9 cellular contexts compared by ENCODE assay signal in genomic region chr20:47262365-47263013, GRCh38.
DNase-seq lines count a peak whose midpoint lies in the region; ATAC-seq and TF ChIP-seq lines count a peak whose summit lies in the region.
"Had no signal": no experiment of that assay in that cellular context is flagged by ENCODE, and none has a peak within 500 bp of the region (broad histone marks: within the 10 kb centered on the region; RNA-seq: fewer than 3 reads in every experiment).

No MANE protein-coding gene starts in this region.

- no peaks in the 10 kb centered on the region for H3K27me3 Mint-ChIP-seq in Calu3 (ENCODE audit: unreplicated experiment)

- H3K4me3 Mint-ChIP-seq in Calu3 (ENCODE audit: low read depth, unreplicated experiment), result no peak overlapping the region
- H3K4me3 Mint-ChIP-seq: activated T-helper 1 cell treated with anti-CD3 and anti-CD28 coated beads, Interleukin-12 subunit alpha, Interleukin-12 subunit beta, Interleukin-2, Interleukin-4 antibody, amounts not matched to agents 30 ng/mL and 10 ng/mL and 1 ng/mL, durations not matched to agents 14 hours and 24 hours and 36 hours had no signal

- H3K9ac ChIP-seq in BLaER1, result peak overlapping the region; percentile 91
- no peak overlapping the region for H3K9ac ChIP-seq in SK-N-SH

- POLR2A ChIA-PET in SK-N-SH (lab: Yijun Ruan, JAX), result no interaction called here

- CTCF ChIA-PET in SK-N-SH (lab: Yijun Ruan, JAX) (interaction anchor here (1.2 to 4.6 kb wide), 5 partner anchors 11 to 121 kb away, joined by 3 to 38 read pairs (median 9); no protein-coding TSS in a partner anchor), Calu3 (lab: Charles Lee) (no interaction called here)

- H3K9me2 ChIP-seq in SK-N-SH, result no peaks in the 10 kb centered on the region

- H3K27ac Mint-ChIP-seq in Calu3 (ENCODE audit: unreplicated experiment), result no peak overlapping the region
- H3K27ac Mint-ChIP-seq: activated T-helper 1 cell treated with anti-CD3 and anti-CD28 coated beads, Interleukin-12 subunit alpha, Interleukin-12 subunit beta, Interleukin-2, Interleukin-4 antibody, amounts not matched to agents 30 ng/mL and 10 ng/mL and 1 ng/mL, durations not matched to agents 14 hours and 24 hours and 36 hours had no signal

- TF ChIP-seq EP300 in SK-N-SH (IDR thresholded peaks at IDR 0.05; ENCODE audit: borderline replicate concordance in 1 of 2, low read depth in 1 of 2, low read length in 1 of 2), result peak in 1 of 2 experiments; percentile 78; a peak in 1 of 4 replicates

- ATAC-seq in HG03442 (IDR thresholded peaks at IDR 0.05; ENCODE audit: unreplicated experiment), result peak; percentile 33

- intact Hi-C loops in Calu3 (cut with micrococcal nuclease; ENCODE audit: unreplicated experiment), result no loop called here

- H3K27ac ChIP-seq in BLaER1 (peak overlapping the region; percentile 96), SK-N-SH (ENCODE audit: low read depth in 2 of 2, low read length in 1 of 2) (peak overlapping the region in 1 of 2 experiments; percentile 94; a peak in 3 of 4 replicates)

- no peak overlapping the region for H2AFZ ChIP-seq in SK-N-SH (ENCODE audit: low read depth)

- DNase-seq in GM19240 (ENCODE audit: insufficient read length, low spot score) (peak; percentile 55), SK-N-SH (peak; percentile 51), Calu3 (no peak), COR-L47 (lab: John Stamatoyannopoulos, UW) (no peak)
- DNase-seq in NK-92 treated with Interleukin-12 subunit alpha and Interleukin-12 subunit beta, amount 100 ng/mL, for 24 hours (lab: John Stamatoyannopoulos, UW), result no peak
- DNase-seq in stimulated activated CD4-positive, alpha-beta T cell treated with anti-CD3 and anti-CD28 coated beads, Interleukin-1b, Interleukin-23, amount 100 ng/mL, for 48 hours, result no peak

- H3K27me3 ChIP-seq in BLaER1 (no peaks in the 10 kb centered on the region), SK-N-SH (ENCODE audit: insufficient read depth) (no peaks in the 10 kb centered on the region)

- 78% methylated on average over 11 of the region's 15 CpGs for WGBS in SK-N-SH (ENCODE audit: low lambda C conversion rate)

- H3K4me1 Mint-ChIP-seq in Calu3 (ENCODE audit: low read depth, unreplicated experiment), result peaks cover 32% of the 10 kb centered on the region

- no peaks in the 10 kb centered on the region for H3K9me3 ChIP-seq in BLaER1
- no peaks in the 10 kb centered on the region for H3K9me3 ChIP-seq in SK-N-SH

- H3K36me3 Mint-ChIP-seq in Calu3 (ENCODE audit: insufficient read depth, unreplicated experiment), result peaks cover 31% of the 10 kb centered on the region

- H3K4me2 ChIP-seq in BLaER1, result peak overlapping the region; percentile 97
- no peak overlapping the region for H3K4me2 ChIP-seq in SK-N-SH

- TF ChIP-seq RAD21 in SK-N-SH (IDR thresholded peaks at IDR 0.05; ENCODE audit: low read length), result no peak

- peaks cover 61% of the 10 kb centered on the region for H3K36me3 ChIP-seq in BLaER1
- peaks cover 6 to 39% of the 10 kb centered on the region in 2 experiments for H3K36me3 ChIP-seq in SK-N-SH (replicated peaks in 1 of 2; ENCODE audit: control insufficient read depth in 1 of 2, insufficient read depth in 2 of 2, low read length in 1 of 2)

- peaks cover 7% of the 10 kb centered on the region for H3F3A ChIP-seq in SK-N-SH (replicated peaks; ENCODE audit: insufficient read depth)

- BruUV-seq in Calu3 (replicated peaks; lab: Mats Ljungman, UMichigan), result no TSS peak

- peaks cover 72% of the 10 kb centered on the region for H3K79me2 ChIP-seq in SK-N-SH (ENCODE audit: insufficient read depth)

- TF ChIP-seq CTCF in SK-N-SH (IDR thresholded peaks at IDR 0.05), result no peak
- TF ChIP-seq CTCF in Calu3 (IDR thresholded peaks at IDR 0.05; ENCODE audit: unreplicated experiment), result no peak

- no peaks in the 10 kb centered on the region for H3K9me3 Mint-ChIP-seq in Calu3 (ENCODE audit: low read depth, unreplicated experiment)
- H3K9me3 Mint-ChIP-seq: activated T-helper 1 cell treated with anti-CD3 and anti-CD28 coated beads, Interleukin-12 subunit alpha, Interleukin-12 subunit beta, Interleukin-2, Interleukin-4 antibody, amounts not matched to agents 30 ng/mL and 10 ng/mL and 1 ng/mL, durations not matched to agents 14 hours and 24 hours and 36 hours had no signal

- H3K4me3 ChIP-seq in BLaER1, result peak overlapping the region; percentile 67
- no peak overlapping the region for H3K4me3 ChIP-seq in SK-N-SH (ENCODE audit: low read depth in 2 of 2, low read length in 1 of 2)

- H3K4me1 ChIP-seq in BLaER1, result peaks cover 97% of the 10 kb centered on the region
- H3K4me1 ChIP-seq in SK-N-SH (ENCODE audit: control insufficient read depth in 1 of 2, insufficient read depth in 2 of 2, low read depth in 1 of 2, low read length in 1 of 2), result peaks cover 0 to 33% of the 10 kb centered on the region in 2 experiments; a peak in 2 of 4 replicates

- no peaks in the 10 kb centered on the region for H4K20me1 ChIP-seq in BLaER1
- peaks cover 9% of the 10 kb centered on the region; the same call in 1 of the 2 replicates for H4K20me1 ChIP-seq in SK-N-SH (ENCODE audit: insufficient read depth)

TF ChIP-seq in SK-N-SH, 30 proteins besides CTCF, POLR2A, EP300 and RAD21:
- peak; percentile 44; the same call in 1 of the 2 replicates for TF ChIP-seq GATA2 (CRISPR knock-in tag; IDR thresholded peaks at IDR 0.05)
- TF ChIP-seq RCOR1 (IDR thresholded peaks at IDR 0.05; ENCODE audit: low read length), result peak; percentile 66
- peak; percentile 29; the same call in 1 of the 2 replicates for TF ChIP-seq MXI1 (IDR thresholded peaks at IDR 0.05; ENCODE audit: low read depth, low read length)
- TF ChIP-seq EZH2phosphoT487 (IDR thresholded peaks at IDR 0.05; ENCODE audit: borderline replicate concordance, low read depth), result no peak
- no peak for TF ChIP-seq JUND (IDR thresholded peaks at IDR 0.05)

Comparison
In these comparisons a context has a peak if more than half of its experiments do, and no peak if none do; other contexts are left out.
1. DNase-seq: peak in GM19240 (single experiment) and SK-N-SH (single experiment); none in NK-92 treated with Interleukin-12 subunit alpha and Interleukin-12 subunit beta, amount 100 ng/mL, for 24 hours (single experiment), stimulated activated CD4-positive, alpha-beta T cell treated with anti-CD3 and anti-CD28 coated beads, Interleukin-1b, Interleukin-23, amount 100 ng/mL, for 48 hours (single experiment), Calu3 (single experiment) and COR-L47 (single experiment).